In the genomic region with DNA sequence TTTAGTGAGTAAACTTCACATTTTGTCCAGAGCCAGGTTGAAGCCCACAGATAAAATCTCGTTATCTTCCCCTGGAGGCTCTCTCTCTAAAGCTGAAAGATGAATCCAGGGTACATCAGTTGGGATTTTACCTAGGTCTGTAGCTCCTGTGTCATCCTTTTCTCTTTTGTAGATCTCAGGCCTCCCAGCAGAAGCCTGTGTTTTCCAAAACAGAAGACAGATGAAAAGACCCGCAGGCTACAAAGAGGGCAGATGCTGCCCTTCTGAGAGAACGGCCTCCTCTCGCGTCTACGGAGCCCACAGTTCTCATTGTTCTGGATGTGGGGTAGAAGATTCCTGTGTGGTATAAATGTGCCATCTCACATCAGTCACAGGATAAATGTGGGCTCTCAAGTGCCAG, we compare ENCODE assay signal across 1 cellular context.
TF ChIP-seq lines count a peak whose summit lies in the region.

No MANE protein-coding gene starts in this region.

TF ChIP-seq in GM23338, 12 proteins besides CTCF, POLR2A, EP300 and RAD21 (continued from another document):
- TF ChIP-seq EZH2phosphoT487 (IDR thresholded peaks at IDR 0.05; ENCODE audit: unreplicated experiment) = no peak
- no peak for TF ChIP-seq CREB1 (CRISPR knock-in tag; IDR thresholded peaks at IDR 0.05; ENCODE audit: low read depth)
- TF ChIP-seq EZH2 (IDR thresholded peaks at IDR 0.05; ENCODE audit: low read depth, unreplicated experiment) = no peak
- TF ChIP-seq ZNF331 (CRISPR knock-in tag; IDR thresholded peaks at IDR 0.05; ENCODE audit: low read depth) = no peak
- TF ChIP-seq, protein P1, sequence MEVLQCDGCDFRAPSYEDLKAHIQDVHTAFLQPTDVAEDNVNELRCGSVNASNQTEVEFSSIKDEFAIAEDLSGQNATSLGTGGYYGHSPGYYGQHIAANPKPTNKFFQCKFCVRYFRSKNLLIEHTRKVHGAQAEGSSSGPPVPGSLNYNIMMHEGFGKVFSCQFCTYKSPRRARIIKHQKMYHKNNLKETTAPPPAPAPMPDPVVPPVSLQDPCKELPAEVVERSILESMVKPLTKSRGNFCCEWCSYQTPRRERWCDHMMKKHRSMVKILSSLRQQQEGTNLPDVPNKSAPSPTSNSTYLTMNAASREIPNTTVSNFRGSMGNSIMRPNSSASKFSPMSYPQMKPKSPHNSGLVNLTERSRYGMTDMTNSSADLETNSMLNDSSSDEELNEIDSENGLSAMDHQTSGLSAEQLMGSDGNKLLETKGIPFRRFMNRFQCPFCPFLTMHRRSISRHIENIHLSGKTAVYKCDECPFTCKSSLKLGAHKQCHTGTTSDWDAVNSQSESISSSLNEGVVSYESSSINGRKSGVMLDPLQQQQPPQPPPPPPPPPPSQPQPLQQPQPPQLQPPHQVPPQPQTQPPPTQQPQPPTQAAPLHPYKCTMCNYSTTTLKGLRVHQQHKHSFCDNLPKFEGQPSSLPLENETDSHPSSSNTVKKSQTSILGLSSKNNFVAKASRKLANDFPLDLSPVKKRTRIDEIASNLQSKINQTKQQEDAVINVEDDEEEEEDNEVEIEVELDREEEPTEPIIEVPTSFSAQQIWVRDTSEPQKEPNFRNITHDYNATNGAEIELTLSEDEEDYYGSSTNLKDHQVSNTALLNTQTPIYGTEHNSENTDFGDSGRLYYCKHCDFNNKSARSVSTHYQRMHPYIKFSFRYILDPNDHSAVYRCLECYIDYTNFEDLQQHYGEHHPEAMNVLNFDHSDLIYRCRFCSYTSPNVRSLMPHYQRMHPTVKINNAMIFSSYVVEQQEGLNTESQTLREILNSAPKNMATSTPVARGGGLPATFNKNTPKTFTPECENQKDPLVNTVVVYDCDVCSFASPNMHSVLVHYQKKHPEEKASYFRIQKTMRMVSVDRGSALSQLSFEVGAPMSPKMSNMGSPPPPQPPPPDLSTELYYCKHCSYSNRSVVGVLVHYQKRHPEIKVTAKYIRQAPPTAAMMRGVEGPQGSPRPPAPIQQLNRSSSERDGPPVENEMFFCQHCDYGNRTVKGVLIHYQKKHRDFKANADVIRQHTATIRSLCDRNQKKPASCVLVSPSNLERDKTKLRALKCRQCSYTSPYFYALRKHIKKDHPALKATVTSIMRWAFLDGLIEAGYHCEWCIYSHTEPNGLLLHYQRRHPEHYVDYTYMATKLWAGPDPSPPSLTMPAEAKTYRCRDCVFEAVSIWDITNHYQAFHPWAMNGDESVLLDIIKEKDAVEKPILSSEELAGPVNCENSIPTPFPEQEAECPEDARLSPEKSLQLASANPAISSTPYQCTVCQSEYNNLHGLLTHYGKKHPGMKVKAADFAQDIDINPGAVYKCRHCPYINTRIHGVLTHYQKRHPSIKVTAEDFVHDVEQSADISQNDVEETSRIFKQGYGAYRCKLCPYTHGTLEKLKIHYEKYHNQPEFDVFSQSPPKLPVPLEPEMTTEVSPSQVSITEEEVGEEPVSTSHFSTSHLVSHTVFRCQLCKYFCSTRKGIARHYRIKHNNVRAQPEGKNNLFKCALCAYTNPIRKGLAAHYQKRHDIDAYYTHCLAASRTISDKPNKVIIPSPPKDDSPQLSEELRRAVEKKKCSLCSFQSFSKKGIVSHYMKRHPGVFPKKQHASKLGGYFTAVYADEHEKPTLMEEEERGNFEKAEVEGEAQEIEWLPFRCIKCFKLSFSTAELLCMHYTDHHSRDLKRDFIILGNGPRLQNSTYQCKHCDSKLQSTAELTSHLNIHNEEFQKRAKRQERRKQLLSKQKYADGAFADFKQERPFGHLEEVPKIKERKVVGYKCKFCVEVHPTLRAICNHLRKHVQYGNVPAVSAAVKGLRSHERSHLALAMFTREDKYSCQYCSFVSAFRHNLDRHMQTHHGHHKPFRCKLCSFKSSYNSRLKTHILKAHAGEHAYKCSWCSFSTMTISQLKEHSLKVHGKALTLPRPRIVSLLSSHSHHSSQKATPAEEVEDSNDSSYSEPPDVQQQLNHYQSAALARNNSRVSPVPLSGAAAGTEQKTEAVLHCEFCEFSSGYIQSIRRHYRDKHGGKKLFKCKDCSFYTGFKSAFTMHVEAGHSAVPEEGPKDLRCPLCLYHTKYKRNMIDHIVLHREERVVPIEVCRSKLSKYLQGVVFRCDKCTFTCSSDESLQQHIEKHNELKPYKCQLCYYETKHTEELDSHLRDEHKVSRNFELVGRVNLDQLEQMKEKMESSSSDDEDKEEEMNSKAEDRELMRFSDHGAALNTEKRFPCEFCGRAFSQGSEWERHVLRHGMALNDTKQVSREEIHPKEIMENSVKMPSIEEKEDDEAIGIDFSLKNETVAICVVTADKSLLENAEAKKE (CRISPR knock-in tag; IDR thresholded peaks at IDR 0.05) = no peak
- TF ChIP-seq STAT1 (IDR thresholded peaks at IDR 0.05; ENCODE audit: unreplicated experiment) = no peak
